ENCODE assay signal across 35 cellular contexts in the genomic region with DNA sequence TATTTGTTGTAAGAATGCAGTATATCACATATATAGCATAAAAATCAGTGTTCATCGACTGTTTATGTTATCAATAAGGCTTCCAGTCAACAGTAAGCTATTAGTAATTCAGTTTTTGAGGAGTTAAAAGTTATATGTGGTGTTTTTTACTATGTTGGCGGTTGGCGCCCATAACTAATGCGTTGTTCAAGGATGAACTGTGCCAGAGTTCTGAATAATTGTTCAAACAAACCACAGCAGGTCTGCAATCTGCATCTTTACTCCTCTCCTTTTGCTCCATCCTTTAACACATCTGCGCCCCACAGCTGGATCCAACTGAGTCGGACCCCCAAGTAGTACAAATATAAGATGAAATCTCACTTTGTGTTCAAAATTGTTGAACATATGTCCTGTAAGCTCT.
"Had no signal": no experiment of that assay in that cellular context is flagged by ENCODE, and none has a peak within 500 bp of the region (broad histone marks: within the 10 kb centered on the region; RNA-seq: fewer than 3 reads in every experiment).

No MANE protein-coding gene starts in this region.

- H3K9me3 ChIP-seq: MG63 had no signal

- DNase-seq: Karpas-422, Kasumi-1, MG63, MM.1S, MV-4-11, NCI-H1048, NCI-H1092, NCI-H1092 treated with DMSO at 0.1 percent for 48 hours, NCI-H1105, NCI-H1105 treated with DMSO at 0.1 percent for 48 hours, NCI-H1417, NCI-H1417 treated with DMSO at 0.1 percent for 48 hours, NCI-H1436, NCI-H1436 treated with DMSO at 0.1 percent for 48 hours, NCI-H146, NCI-H1694, NCI-H1694 treated with DMSO at 0.1 percent for 48 hours, NCI-H187, NCI-H187 treated with DMSO at 0.1 percent for 48 hours, NCI-H1930, NCI-H2029, NCI-H2029 treated with DMSO at 0.1 percent for 48 hours, NCI-H2081, NCI-H2081 treated with DMSO at 0.1 percent for 48 hours, NCI-H2107, NCI-H2171, NCI-H2171 treated with DMSO at 0.1 percent for 48 hours, NCI-H2227 treated with DMSO at 0.1 percent for 48 hours, NCI-H226, NCI-H345, NCI-H446, NCI-H446 treated with DMSO at 0.1 percent for 48 hours, NCI-H510A, NCI-H510A treated with DMSO at 0.1 percent for 48 hours, NCI-H524 had no signal

- H3K4me3 ChIP-seq: MG63 had no signal

- H3K27me3 ChIP-seq: MG63 had no signal

- H3K36me3 ChIP-seq: MG63 had no signal
